In the genomic region with DNA sequence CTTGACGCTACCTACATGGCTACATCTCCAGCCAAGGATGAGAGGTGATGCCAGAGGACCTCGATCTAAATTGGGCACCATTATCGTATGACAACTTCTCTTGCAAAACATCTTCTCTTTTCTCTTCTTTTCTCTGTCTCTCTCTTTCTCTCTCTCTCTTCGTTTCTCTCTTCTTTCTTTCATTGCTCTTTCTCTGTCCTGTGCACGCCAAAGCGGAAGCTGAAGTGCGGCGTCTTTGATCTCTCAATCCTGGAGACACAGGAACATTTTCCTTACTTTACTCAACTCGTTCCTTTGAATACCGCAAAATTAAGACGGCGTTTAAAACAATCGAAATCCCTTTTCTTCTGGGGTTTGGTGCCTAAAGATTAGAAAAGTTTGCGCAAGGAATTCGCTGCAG, we compare ENCODE assay signal across 8 cellular contexts.
DNase-seq lines count a peak whose midpoint lies in the region; ATAC-seq lines count a peak whose summit lies in the region.

No MANE protein-coding gene starts in this region.

- peak overlapping the region; percentile 79 to 85 for H3K4me3 ChIP-seq in muscle layer of duodenum (ENCODE audit: low read depth in 1 of 2, low read length in 2 of 2)

- peak overlapping the region; percentile 81 for H3K27ac Mint-ChIP-seq in dendritic cell treated with granulocyte-macrophage colony-stimulating factor and Interleukin-4, amounts not matched to agents 40 ng/mL and 50 ng/mL, for 4 days

- no peak for DNase-seq in NCI-H1105 treated with DMSO at 0.1 percent for 48 hours (lab: John Stamatoyannopoulos, UW)
- DNase-seq in ecto neural progenitor cell (ENCODE audit: low spot score) = no peak
- DNase-seq in hippocampal formation (lab: John Stamatoyannopoulos, UW) = no peak

- H3K9me3 Mint-ChIP-seq in dendritic cell treated with granulocyte-macrophage colony-stimulating factor and Interleukin-4, amounts not matched to agents 40 ng/mL and 50 ng/mL, for 4 days = no peaks in the 10 kb centered on the region

- no peaks in the 10 kb centered on the region for H3K27me3 ChIP-seq in muscle layer of duodenum (ENCODE audit: low read depth, low read length)

- ATAC-seq in GM18498 (IDR thresholded peaks at IDR 0.05; ENCODE audit: unreplicated experiment) (peak; percentile 3), HG03175 (IDR thresholded peaks at IDR 0.05; ENCODE audit: unreplicated experiment) (peak; percentile 1), HG03097 (IDR thresholded peaks at IDR 0.05; ENCODE audit: low FRiP score, unreplicated experiment) (no peak)

- peak overlapping the region; percentile 83 for H3K4me3 Mint-ChIP-seq in dendritic cell treated with granulocyte-macrophage colony-stimulating factor and Interleukin-4, amounts not matched to agents 40 ng/mL and 50 ng/mL, for 4 days

- peaks cover 0 to 4% of the 10 kb centered on the region in 2 donors for H3K4me1 ChIP-seq in muscle layer of duodenum (ENCODE audit: control insufficient read depth in 1 of 2, insufficient read depth in 2 of 2, low read length in 2 of 2)

- peaks cover 13% of the 10 kb centered on the region for H3K36me3 Mint-ChIP-seq in dendritic cell treated with granulocyte-macrophage colony-stimulating factor and Interleukin-4, amounts not matched to agents 40 ng/mL and 50 ng/mL, for 4 days (ENCODE audit: low read depth)

- H3K27ac ChIP-seq in muscle layer of duodenum (ENCODE audit: low read length) = peak overlapping the region; percentile 74

- H3K36me3 ChIP-seq in muscle layer of duodenum (ENCODE audit: control insufficient read depth in 1 of 2, insufficient read depth in 2 of 2, low read length in 2 of 2) = no peaks in the 10 kb centered on the region

- no peaks in the 10 kb centered on the region for H3K27me3 Mint-ChIP-seq in dendritic cell treated with granulocyte-macrophage colony-stimulating factor and Interleukin-4, amounts not matched to agents 40 ng/mL and 50 ng/mL, for 4 days

- intact Hi-C loops in dendritic cell treated with granulocyte-macrophage colony-stimulating factor and Interleukin-4, amounts not matched to agents 40 ng/mL and 50 ng/mL, for 4 days (cut with micrococcal nuclease) = loop anchor here (10.0 kb wide), 2 partner anchors 147 to 493 kb away; no protein-coding TSS in a partner anchor

- H3K4me1 Mint-ChIP-seq in dendritic cell treated with granulocyte-macrophage colony-stimulating factor and Interleukin-4, amounts not matched to agents 40 ng/mL and 50 ng/mL, for 4 days (ENCODE audit: low read depth) = peaks cover 14% of the 10 kb centered on the region

- H3K9me3 ChIP-seq in muscle layer of duodenum (ENCODE audit: control insufficient read depth in 1 of 2, low read length in 2 of 2) = no peaks in the 10 kb centered on the region
